In the genomic region with DNA sequence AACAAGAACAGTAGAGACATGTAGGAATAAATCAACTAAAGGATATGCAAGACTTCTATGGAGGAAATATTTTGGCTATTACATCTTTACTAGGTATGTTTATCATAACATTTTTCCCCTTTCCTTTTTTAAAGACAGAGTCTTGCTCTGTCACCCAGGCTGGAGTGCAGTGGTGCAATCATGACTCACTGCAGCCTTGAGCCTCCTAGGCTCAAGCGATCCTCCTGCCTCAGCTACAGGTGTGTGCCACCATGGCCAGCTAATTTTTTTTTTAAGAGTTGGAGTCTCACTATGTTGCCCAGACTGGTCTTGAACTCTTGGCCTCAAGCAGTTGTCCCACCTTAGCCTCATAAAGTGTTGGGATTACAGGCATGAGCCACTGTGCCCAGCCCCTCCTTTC, we compare ENCODE assay signal across 16 cellular contexts.
"Had no signal": no experiment of that assay in that cellular context is flagged by ENCODE, and none has a peak within 500 bp of the region (broad histone marks: within the 10 kb centered on the region; RNA-seq: fewer than 3 reads in every experiment).

No MANE protein-coding gene starts in this region.

- H3K9ac ChIP-seq: parathyroid adenoma had no signal

- H3K36me3 Mint-ChIP-seq: brain had no signal

- H3K4me1 Mint-ChIP-seq: activated naive CD8-positive, alpha-beta T cell treated with anti-CD3 and anti-CD28 coated beads, Interleukin-2, amount 50 U/mL, for 24 hours; naive B cell; T-cell had no signal

- H3K27me3 Mint-ChIP-seq: activated naive CD8-positive, alpha-beta T cell treated with anti-CD3 and anti-CD28 coated beads, Interleukin-2, amount 50 U/mL, for 24 hours; brain; naive B cell; T-cell had no signal

- DNase-seq: activated CD4-positive, alpha-beta T cell treated with anti-CD3 and anti-CD28 coated beads for 4 hours; activated CD8-positive, alpha-beta memory T cell treated with anti-CD3 and anti-CD28 coated beads, Interleukin-2, amount 50 U/mL, for 48 hours; activated CD8-positive, alpha-beta T cell treated with anti-CD3 and anti-CD28 coated beads, Interleukin-2, amount 10 ng/mL, durations not matched to agents 7 days and 5 days; activated naive CD4-positive, alpha-beta T cell treated with Interleukin-2 at 50 U/mL for 16 hours; activated naive CD8-positive, alpha-beta T cell treated with anti-CD3 and anti-CD28 coated beads, Interleukin-2, amount 50 U/mL, for 24 hours; kidney; lower lobe of right lung; naive B cell; small intestine; T-cell; T1000; tibial artery; WERI-Rb-1 had no signal

- H3K27ac ChIP-seq: lower lobe of right lung, parathyroid adenoma, tibial artery, vagina, WERI-Rb-1 had no signal

- H3K27me3 ChIP-seq: tibial artery, vagina had no signal

- H3K4me3 Mint-ChIP-seq: activated CD8-positive, alpha-beta T cell treated with anti-CD3 and anti-CD28 coated beads, Interleukin-2, amount 10 ng/mL, durations not matched to agents 7 days and 5 days; activated naive CD8-positive, alpha-beta T cell treated with anti-CD3 and anti-CD28 coated beads, Interleukin-2, amount 50 U/mL, for 24 hours; brain; naive B cell; T-cell had no signal

- H3K4me3 ChIP-seq: lower lobe of right lung, tibial artery, vagina had no signal

- H3K27ac Mint-ChIP-seq: activated CD8-positive, alpha-beta T cell treated with anti-CD3 and anti-CD28 coated beads, Interleukin-2, amount 10 ng/mL, durations not matched to agents 7 days and 5 days; activated naive CD8-positive, alpha-beta T cell treated with anti-CD3 and anti-CD28 coated beads, Interleukin-2, amount 50 U/mL, for 24 hours; brain; naive B cell; T-cell had no signal

- H3K9me3 ChIP-seq: lower lobe of right lung, tibial artery, vagina had no signal

- H3K4me1 ChIP-seq: lower lobe of right lung, parathyroid adenoma, tibial artery, vagina had no signal

- ATAC-seq: activated CD8-positive, alpha-beta T cell treated with anti-CD3 and anti-CD28 coated beads, Interleukin-2, amount 10 ng/mL, durations not matched to agents 7 days and 5 days; activated naive CD8-positive, alpha-beta T cell treated with anti-CD3 and anti-CD28 coated beads, Interleukin-2, amount 50 U/mL, for 24 hours; lower lobe of right lung; T-cell had no signal

- H3K36me3 ChIP-seq: WERI-Rb-1 had no signal

- H3K9me3 Mint-ChIP-seq: activated naive CD8-positive, alpha-beta T cell treated with anti-CD3 and anti-CD28 coated beads, Interleukin-2, amount 50 U/mL, for 24 hours; brain; naive B cell; T-cell had no signal
